10 cellular contexts compared by ENCODE assay signal in the genomic region with DNA sequence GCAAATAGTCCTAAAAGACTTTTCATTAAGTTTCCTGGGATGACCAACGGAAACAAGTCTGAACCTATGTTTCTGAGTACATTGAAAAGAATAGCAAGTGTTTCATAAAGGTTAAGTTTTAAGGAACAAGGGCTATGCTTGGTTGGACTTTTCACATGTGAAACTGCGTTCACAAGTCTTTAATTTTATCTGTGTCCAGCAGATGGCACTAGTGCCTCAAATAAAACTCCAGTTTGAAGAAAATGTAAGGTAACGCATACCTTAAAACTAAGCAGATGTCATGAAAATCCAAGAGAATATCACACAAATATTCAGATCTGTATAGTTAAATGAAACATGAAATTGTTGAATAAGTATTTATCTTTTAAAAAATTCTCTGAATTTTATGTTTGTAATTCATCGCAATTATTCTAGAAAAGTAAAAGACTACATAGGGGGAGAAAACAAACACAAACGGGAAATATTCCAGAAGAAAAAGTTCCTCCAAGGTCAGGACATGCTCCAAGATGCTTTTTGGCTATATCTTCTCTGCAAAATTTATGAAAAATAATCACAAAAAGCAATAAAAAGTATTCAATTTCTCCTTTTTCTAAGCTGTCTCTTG.
A peak's percentile ranks its signal among the peaks of the same experiment; 100 is the strongest.
DNase-seq lines count a peak whose midpoint lies in the region; ATAC-seq, FAIRE-seq and TF ChIP-seq lines count a peak whose summit lies in the region.
"Had no signal": no experiment of that assay in that cellular context is flagged by ENCODE, and none has a peak within 500 bp of the region (broad histone marks: within the 10 kb centered on the region; RNA-seq: fewer than 3 reads in every experiment).

No MANE protein-coding gene starts in this region.

- peak; percentile 94 for ATAC-seq in GM18511 (IDR thresholded peaks at IDR 0.05; ENCODE audit: unreplicated experiment)
- peak; percentile 75 for ATAC-seq in HG03139 (IDR thresholded peaks at IDR 0.05; ENCODE audit: unreplicated experiment)
- ATAC-seq in GM12878: peak; percentile 65
- ATAC-seq: stimulated activated naive CD8-positive, alpha-beta T cell treated with anti-CD3 and anti-CD28 coated beads, Interleukin-15, amount 100 ng/mL, for 72 hours had no signal

- WGBS in GM12878 (ENCODE audit: insufficient coverage, insufficient replicate concordance, low lambda C conversion rate, missing lambda C conversion rate): 14% methylated on average over 5 of the region's 5 CpGs
- 24 to 26% methylated on average over 5 of the region's 5 CpGs for WGBS in tibial nerve, 2 donors

- H3K36me3 ChIP-seq in Caco-2 (ENCODE audit: control insufficient read depth, insufficient read depth, low read length) (no peaks in the 10 kb centered on the region), GM12878 (ENCODE audit: control insufficient read depth in 2 of 2, insufficient read depth in 2 of 2, low read length in 1 of 2) (no peaks in the 10 kb centered on the region), tibial nerve (no peaks in the 10 kb centered on the region)

- no peaks in the 10 kb centered on the region for H3K79me2 ChIP-seq in GM12878 (ENCODE audit: control insufficient read depth, insufficient read depth, low read length)

- TF ChIP-seq RAD21 in GM12878 (IDR thresholded peaks at IDR 0.05; ENCODE audit: insufficient read depth, low read depth, low read length): peak; percentile 82

- intact Hi-C loops in Caco-2 (cut with micrococcal nuclease; ENCODE audit: unreplicated experiment) (loop anchor here (1.0 to 10.0 kb wide), 7 partner anchors 85 to 1096 kb away; no protein-coding TSS in a partner anchor), GM12878 (cut with micrococcal nuclease; ENCODE audit: unreplicated experiment) (loop anchor here (2.0 to 10.0 kb wide), 7 partner anchors 85 to 1151 kb away; no protein-coding TSS in a partner anchor)
- intact Hi-C loops in activated CD4-positive, alpha-beta memory T cell treated with anti-CD3 and anti-CD28 coated beads for 36 hours (cut with micrococcal nuclease): loop anchor here (1.0 to 10.0 kb wide), 6 partner anchors 85 to 1581 kb away; no protein-coding TSS in a partner anchor

- TF ChIP-seq CTCF in Caco-2 (IDR thresholded peaks at IDR 0.05; ENCODE audit: insufficient read depth in 1 of 2, low read depth in 1 of 2, low read length in 1 of 2, severe bottlenecking in 1 of 2, unreplicated experiment in 1 of 2) (peak; percentile 28 to 57), GM12878 (IDR thresholded peaks at IDR 0.05 in 2 of 3, conservative IDR thresholded peaks at IDR 0.05 in 1 of 3; ENCODE audit: control insufficient read depth in 2 of 3, extremely low read depth in 1 of 3, insufficient read depth in 1 of 3, low read depth in 3 of 3, low read length in 3 of 3) (peak; percentile 39 to 61 (median 52); a peak in 5 of 6 replicates), tibial nerve (IDR thresholded peaks at IDR 0.05) (peak; percentile 44 to 70 (median 62))

- H3K27me3 ChIP-seq in Caco-2 (replicated peaks; ENCODE audit: control insufficient read depth, insufficient read depth, low read length): no peaks in the 10 kb centered on the region
- H3K27me3 ChIP-seq in GM12878 (replicated peaks in 1 of 2; ENCODE audit: control insufficient read depth in 2 of 2, insufficient read depth in 2 of 2, low read length in 1 of 2): no peaks in the 10 kb centered on the region
- no peaks in the 10 kb centered on the region for H3K27me3 ChIP-seq in tibial nerve

- DNase-seq in Caco-2: peak in 1 of 2 experiments; percentile 56
- DNase-seq in NCI-H460 (ENCODE audit: extremely low read depth, low read depth): peak; percentile 54
- DNase-seq in GM12878 (ENCODE audit: low read depth, low spot score): peak; percentile 7
- DNase-seq in kidney glomerular epithelial cell (lab: John Stamatoyannopoulos, UW): peak; percentile 32
- DNase-seq in tibial nerve (ENCODE audit: low spot score in 2 of 2): peak in 1 of 2 donors; percentile 31
- DNase-seq in activated CD4-positive, alpha-beta memory T cell treated with anti-CD3 and anti-CD28 coated beads for 36 hours: no peak

- BruUV-seq in Caco-2 (replicated peaks; lab: Mats Ljungman, UMichigan) (no TSS peak), GM12878 (replicated peaks; lab: Mats Ljungman, UMichigan) (no TSS peak)

- H3K4me2 ChIP-seq in GM12878 (ENCODE audit: control insufficient read depth, insufficient read depth): no peak overlapping the region

- no peak overlapping the region for H3K27ac Mint-ChIP-seq in Caco-2 (ENCODE audit: unreplicated experiment)
- H3K27ac Mint-ChIP-seq in activated CD4-positive, alpha-beta memory T cell treated with anti-CD3 and anti-CD28 coated beads for 36 hours: no peak overlapping the region
- H3K27ac Mint-ChIP-seq: activated naive CD4-positive, alpha-beta T cell treated with anti-CD3 and anti-CD28 coated beads, Interleukin-2, amount 50 U/mL, for 72 hours; stimulated activated naive CD8-positive, alpha-beta T cell treated with anti-CD3 and anti-CD28 coated beads, Interleukin-15, amount 100 ng/mL, for 72 hours had no signal

- CTCF ChIA-PET in Caco-2 (lab: Charles Lee) (no interaction called here), GM12878 (lab: Yijun Ruan, JAX) (interaction anchor here (0.8 to 1.6 kb wide), 4 partner anchors 18 to 945 kb away, joined by 3 to 8 read pairs (median 5); no protein-coding TSS in a partner anchor)
- CTCF ChIA-PET in activated CD4-positive, alpha-beta memory T cell treated with anti-CD3 and anti-CD28 coated beads for 36 hours (lab: Charles Lee): interaction anchor here (0.6 to 1.9 kb wide), 7 partner anchors 10 to 1152 kb away, joined by 3 to 12 read pairs (median 4); no protein-coding TSS in a partner anchor

- H3K4me1 ChIP-seq in Caco-2: no peaks in the 10 kb centered on the region
- no peaks in the 10 kb centered on the region for H3K4me1 ChIP-seq in GM12878 (ENCODE audit: control insufficient read depth, insufficient read depth, low read length)
- H3K4me1 ChIP-seq in tibial nerve: peaks cover 0 to 9% (median 0%) of the 10 kb centered on the region in 4 donors

- H3K9me3 ChIP-seq in Caco-2 (no peaks in the 10 kb centered on the region), GM12878 (replicated peaks; ENCODE audit: control insufficient read depth, insufficient read depth, low read length) (no peaks in the 10 kb centered on the region), tibial nerve (no peaks in the 10 kb centered on the region)

- H3K27me3 Mint-ChIP-seq in Caco-2 (ENCODE audit: insufficient read depth, unreplicated experiment): peaks cover 6% of the 10 kb centered on the region
- H3K27me3 Mint-ChIP-seq in activated CD4-positive, alpha-beta memory T cell treated with anti-CD3 and anti-CD28 coated beads for 36 hours: no peaks in the 10 kb centered on the region
- H3K27me3 Mint-ChIP-seq: stimulated activated naive CD8-positive, alpha-beta T cell treated with anti-CD3 and anti-CD28 coated beads, Interleukin-15, amount 100 ng/mL, for 72 hours had no signal

- FAIRE-seq in GM12878 (lab: Jason Lieb, UNC): peak; percentile 66

- H3K4me3 ChIP-seq in Caco-2 (ENCODE audit: low read depth, low read length) (no peak overlapping the region), GM12878 (no peak overlapping the region), tibial nerve (no peak overlapping the region)

- no peak overlapping the region for H3K4me3 Mint-ChIP-seq in Caco-2 (ENCODE audit: unreplicated experiment)
- H3K4me3 Mint-ChIP-seq in activated CD4-positive, alpha-beta memory T cell treated with anti-CD3 and anti-CD28 coated beads for 36 hours: no peak overlapping the region
- H3K4me3 Mint-ChIP-seq: stimulated activated naive CD8-positive, alpha-beta T cell treated with anti-CD3 and anti-CD28 coated beads, Interleukin-15, amount 100 ng/mL, for 72 hours had no signal

- SMC1A ChIA-PET in GM12878 (lab: Charles Lee; ENCODE audit: uncharacterized antibody, unreplicated experiment): interaction anchor here (0.7 to 1.0 kb wide), 3 partner anchors 43 to 1762 kb away, joined by 3 read pairs; no protein-coding TSS in a partner anchor

- in situ Hi-C loops in GM12878 (cut with MboI): loop anchor here (10.0 to 25.0 kb wide), 2 partner anchors 939 to 1156 kb away; no protein-coding TSS in a partner anchor

- H3K9ac ChIP-seq in GM12878 (ENCODE audit: control insufficient read depth, insufficient read depth, low read length): no peak overlapping the region

- no peaks in the 10 kb centered on the region for H3K36me3 Mint-ChIP-seq in Caco-2 (ENCODE audit: insufficient read depth, unreplicated experiment)
- no peaks in the 10 kb centered on the region for H3K36me3 Mint-ChIP-seq in activated CD4-positive, alpha-beta memory T cell treated with anti-CD3 and anti-CD28 coated beads for 36 hours
- H3K36me3 Mint-ChIP-seq: activated naive CD4-positive, alpha-beta T cell treated with anti-CD3 and anti-CD28 coated beads, Interleukin-2, amount 50 U/mL, for 72 hours had no signal

- H3K27ac ChIP-seq in GM12878 (ENCODE audit: control insufficient read depth, insufficient read depth) (no peak overlapping the region), tibial nerve (no peak overlapping the region)

- no peaks in the 10 kb centered on the region for H4K20me1 ChIP-seq in GM12878 (ENCODE audit: control insufficient read depth, insufficient read depth)

- TF ChIP-seq POLR2A in GM12878 (IDR thresholded peaks at IDR 0.05; ENCODE audit: low read depth, low read length) (no peak), tibial nerve (IDR thresholded peaks at IDR 0.05) (no peak)

- TF ChIP-seq EP300 in GM12878 (IDR thresholded peaks at IDR 0.05; ENCODE audit: borderline replicate concordance in 1 of 2, control insufficient read depth in 1 of 2, low read depth in 2 of 2, low read length in 2 of 2): no peak
- no peak for TF ChIP-seq EP300 in tibial nerve (IDR thresholded peaks at IDR 0.05)

- POLR2A ChIA-PET in Caco-2 (lab: Charles Lee) (no interaction called here), GM12878 (lab: Charles Lee) (no interaction called here)
- POLR2A ChIA-PET in activated CD4-positive, alpha-beta memory T cell treated with anti-CD3 and anti-CD28 coated beads for 36 hours (lab: Charles Lee): interaction anchor here (0.6 kb wide), 1 partner anchor 968 kb away, joined by 3 read pairs; no protein-coding TSS in a partner anchor

- RAD21 ChIA-PET in GM12878 (lab: Charles Lee; ENCODE audit: unreplicated experiment): interaction anchor here (1.1 kb wide), 2 partner anchors 939 to 1151 kb away, joined by 3 to 4 read pairs; no protein-coding TSS in a partner anchor

- H3K9me3 Mint-ChIP-seq in Caco-2 (ENCODE audit: unreplicated experiment): no peaks in the 10 kb centered on the region
- H3K9me3 Mint-ChIP-seq in activated CD4-positive, alpha-beta memory T cell treated with anti-CD3 and anti-CD28 coated beads for 36 hours: no peaks in the 10 kb centered on the region
- H3K9me3 Mint-ChIP-seq: activated naive CD4-positive, alpha-beta T cell treated with anti-CD3 and anti-CD28 coated beads, Interleukin-2, amount 50 U/mL, for 72 hours; stimulated activated naive CD8-positive, alpha-beta T cell treated with anti-CD3 and anti-CD28 coated beads, Interleukin-15, amount 100 ng/mL, for 72 hours had no signal

- no peaks in the 10 kb centered on the region for H3K4me1 Mint-ChIP-seq in Caco-2 (ENCODE audit: low read depth, unreplicated experiment)
- H3K4me1 Mint-ChIP-seq in activated CD4-positive, alpha-beta memory T cell treated with anti-CD3 and anti-CD28 coated beads for 36 hours (ENCODE audit: low read depth): no peaks in the 10 kb centered on the region
- H3K4me1 Mint-ChIP-seq: stimulated activated naive CD8-positive, alpha-beta T cell treated with anti-CD3 and anti-CD28 coated beads, Interleukin-15, amount 100 ng/mL, for 72 hours had no signal

- no peak overlapping the region for H2AFZ ChIP-seq in GM12878 (ENCODE audit: control insufficient read depth, low read depth, low read length)
